Comparison of ENCODE assay signal across 11 cellular contexts in genomic region chr14:50804181-50804721, GRCh38. TPM values are rescaled to one million over a fixed set of nuclear protein-coding genes. Genes with fewer than 3 reads are reported as not detected.
DNase-seq lines count a peak whose midpoint lies in the region; FAIRE-seq and TF ChIP-seq lines count a peak whose summit lies in the region.
"Had no signal": no experiment of that assay in that cellular context is flagged by ENCODE, and none has a peak within 500 bp of the region (broad histone marks: within the 10 kb centered on the region; RNA-seq: fewer than 3 reads in every experiment).

No MANE protein-coding gene starts in this region.

- H3K4me3 Mint-ChIP-seq in brain (no peak overlapping the region), osteocyte (ENCODE audit: unreplicated experiment) (no peak overlapping the region)
- H3K4me3 Mint-ChIP-seq: activated naive CD8-positive, alpha-beta T cell treated with anti-CD3 and anti-CD28 coated beads, Interleukin-2, amount 10 ng/mL, durations not matched to agents 7 days and 5 days had no signal

- H3K27ac Mint-ChIP-seq in brain = peak overlapping the region in 3 of 5 experiments; percentile 1 to 82 (median 81)
- no peak overlapping the region for H3K27ac Mint-ChIP-seq in osteocyte (ENCODE audit: unreplicated experiment)
- H3K27ac Mint-ChIP-seq: activated naive CD8-positive, alpha-beta T cell treated with anti-CD3 and anti-CD28 coated beads, Interleukin-2, amount 10 ng/mL, durations not matched to agents 7 days and 5 days had no signal

- TF ChIP-seq POLR2A in H54 (IDR thresholded peaks at IDR 0.05; ENCODE audit: low read depth, low read length) (no peak), erythroblast (IDR thresholded peaks at IDR 0.05; ENCODE audit: low read length) (no peak)

- peak; percentile 91 for FAIRE-seq in H54 (lab: Jason Lieb, UNC)

- H3K9me3 Mint-ChIP-seq in brain (no peaks in the 10 kb centered on the region), osteocyte (ENCODE audit: unreplicated experiment) (no peaks in the 10 kb centered on the region)
- H3K9me3 Mint-ChIP-seq: activated naive CD8-positive, alpha-beta T cell treated with anti-CD3 and anti-CD28 coated beads, Interleukin-2, amount 10 ng/mL, durations not matched to agents 7 days and 5 days had no signal

- H3K36me3 Mint-ChIP-seq in brain = peaks cover 54% of the 10 kb centered on the region
- peaks cover 12% of the 10 kb centered on the region for H3K36me3 Mint-ChIP-seq in osteocyte (ENCODE audit: unreplicated experiment)

- H3K4me1 Mint-ChIP-seq in brain = peaks cover 79% of the 10 kb centered on the region
- H3K4me1 Mint-ChIP-seq in osteocyte (ENCODE audit: unreplicated experiment) = peaks cover 24% of the 10 kb centered on the region

- H3K27me3 Mint-ChIP-seq in brain (peaks cover 4% of the 10 kb centered on the region), osteocyte (ENCODE audit: unreplicated experiment) (no peaks in the 10 kb centered on the region)
- H3K27me3 Mint-ChIP-seq: activated naive CD8-positive, alpha-beta T cell treated with anti-CD3 and anti-CD28 coated beads, Interleukin-2, amount 10 ng/mL, durations not matched to agents 7 days and 5 days had no signal

- peak; percentile 5 for DNase-seq in H54 (ENCODE audit: insufficient read length, low spot score)
- DNase-seq in hepatic stellate cell (ENCODE audit: low spot score) = peak; percentile 64
- DNase-seq in stromal cell of bone marrow (ENCODE audit: low read depth) = peak; percentile 44
- DNase-seq in stimulated activated CD4-positive, alpha-beta T cell treated with anti-CD3 and anti-CD28 coated beads, Interleukin-1b, Interleukin-23, amount 100 ng/mL, for 48 hours = no peak
- DNase-seq in osteocyte (ENCODE audit: extremely low spot score, unreplicated experiment) = no peak
- DNase-seq in HK-2 (ENCODE audit: unreplicated experiment) = no peak
- no peak for DNase-seq in erythroblast (lab: John Stamatoyannopoulos, UW)
- DNase-seq: activated CD4-positive, alpha-beta T cell treated with anti-CD3 and anti-CD28 coated beads for 48 hours; activated naive CD8-positive, alpha-beta T cell treated with anti-CD3 and anti-CD28 coated beads, Interleukin-2, amount 10 ng/mL, durations not matched to agents 7 days and 5 days; DMS79 had no signal

- TF ChIP-seq CTCF in brain (conservative IDR thresholded peaks at IDR 0.05) (no peak), osteocyte (IDR thresholded peaks at IDR 0.05) (no peak)

RNA-seq across cellular contexts. Expression of gene NIN, which starts 26.7 kb away (rescaled TPM):
- 8.5 TPM for polyA plus RNA-seq in brain (ENCODE audit: insufficient read depth, low read depth, low replicate concordance)
- total RNA-seq in osteocyte = 46.3 and 50.2 TPM in 2 replicates

Comparison
In these comparisons a context has a peak if more than half of its experiments do, and no peak if none do; other contexts are left out.
1. DNase-seq: peak in H54 (single experiment), hepatic stellate cell (single experiment) and stromal cell of bone marrow (single experiment); none in stimulated activated CD4-positive, alpha-beta T cell treated with anti-CD3 and anti-CD28 coated beads, Interleukin-1b, Interleukin-23, amount 100 ng/mL, for 48 hours (single experiment), osteocyte (single experiment), HK-2 (single experiment) and erythroblast (0 of 2).